Comparison of ENCODE assay signal across 18 cellular contexts in genomic region chr15:90340345-90340744, GRCh38. TPM values are rescaled to one million over a fixed set of nuclear protein-coding genes. Genes with fewer than 3 reads are reported as not detected.
DNase-seq lines count a peak whose midpoint lies in the region; ATAC-seq and TF ChIP-seq lines count a peak whose summit lies in the region.
"Had no signal": no experiment of that assay in that cellular context is flagged by ENCODE, and none has a peak within 500 bp of the region (broad histone marks: within the 10 kb centered on the region; RNA-seq: fewer than 3 reads in every experiment).

No MANE protein-coding gene starts in this region.

- no peak overlapping the region for H3K4me3 ChIP-seq in GM12865 (ENCODE audit: low read depth, low read length)
- H3K4me3 ChIP-seq in PC-3 (ENCODE audit: low read length) = no peak overlapping the region
- no peak overlapping the region for H3K4me3 ChIP-seq in testis

- no TSS peak for BruUV-seq in PC-3 (replicated peaks; lab: Mats Ljungman, UMichigan)

- no peak for TF ChIP-seq POLR2A in testis (IDR thresholded peaks at IDR 0.05)

- no peaks in the 10 kb centered on the region for H3K36me3 ChIP-seq in PC-3 (ENCODE audit: low read depth, low read length)
- H3K36me3 ChIP-seq in testis (ENCODE audit: low read depth, missing control alignments) = no peaks in the 10 kb centered on the region

- H3K4me1 ChIP-seq in PC-3 (ENCODE audit: insufficient read depth, low read length) (peaks cover 46% of the 10 kb centered on the region), testis (no peaks in the 10 kb centered on the region)

- CTCF ChIA-PET in PC-3 (lab: Charles Lee) = no interaction called here

- ATAC-seq in PC-3 (no peak), GM21423 (IDR thresholded peaks at IDR 0.05; ENCODE audit: unreplicated experiment) (no peak)
- ATAC-seq: activated CD4-positive, CD25-positive, alpha-beta regulatory T cell treated with anti-CD3 and anti-CD28 coated beads, Interleukin-2, amount 50 U/mL, for 24 hours; activated CD8-positive, alpha-beta T cell treated with anti-CD3 and anti-CD28 coated beads for 36 hours; SK-N-SH treated with all-trans-retinoic acid at 6 μM for 48 hours had no signal

- no peak overlapping the region for H2AFZ ChIP-seq in PC-3 (ENCODE audit: low read length)

- DNase-seq in GM12865 (ENCODE audit: low read depth) (peak; percentile 15), PC-3 (peak; percentile 28), iPS-NIHi7 (ENCODE audit: extremely low spot score) (peak; percentile 57), NCI-H1092 treated with DMSO at 0.1 percent for 48 hours (lab: John Stamatoyannopoulos, UW) (no peak), testis (no peak), posterior vena cava (ENCODE audit: low spot score) (no peak)
- DNase-seq: activated CD8-positive, alpha-beta T cell treated with anti-CD3 and anti-CD28 coated beads for 36 hours; amygdala; dermis blood vessel endothelial cell; foreskin fibroblast; kidney glomerular epithelial cell; mammary epithelial cell; nucleus accumbens; stimulated activated CD4-positive, alpha-beta T cell treated with anti-CD3 and anti-CD28 coated beads, Interleukin-4, amount 100 ng/mL, for 24 hours had no signal

- H3F3A ChIP-seq in PC-3 (ENCODE audit: low read length, unreplicated experiment) = no peaks in the 10 kb centered on the region

- H3K9me3 ChIP-seq in PC-3 (ENCODE audit: low read length) = no peaks in the 10 kb centered on the region
- no peaks in the 10 kb centered on the region for H3K9me3 ChIP-seq in testis

- no peak overlapping the region for H3K4me2 ChIP-seq in PC-3 (ENCODE audit: low read length)

- H3K9ac ChIP-seq in PC-3 (ENCODE audit: low read length) = no peak overlapping the region

- TF ChIP-seq RAD21 in Ishikawa (IDR thresholded peaks at IDR 0.05; ENCODE audit: low read depth) = peak; percentile 53

- no peak overlapping the region for H3K27ac ChIP-seq in PC-3 (ENCODE audit: low read length)
- no peak overlapping the region for H3K27ac ChIP-seq in testis

- TF ChIP-seq CTCF in GM12865 (IDR thresholded peaks at IDR 0.05; ENCODE audit: insufficient read depth, low read depth, low read length, missing control alignments) (no peak), PC-3 (conservative IDR thresholded peaks at IDR 0.05; ENCODE audit: low read depth, low read length) (peak; percentile 24; the same call in 1 of the 2 replicates), testis (IDR thresholded peaks at IDR 0.05) (no peak)

- POLR2A ChIA-PET in PC-3 (lab: Charles Lee; ENCODE audit: unreplicated experiment) = no interaction called here

- H3K79me2 ChIP-seq in PC-3 (ENCODE audit: low read length) = no peaks in the 10 kb centered on the region

- no peak for TF ChIP-seq EP300 in Ishikawa (IDR thresholded peaks at IDR 0.05; ENCODE audit: borderline replicate concordance)

- intact Hi-C loops in PC-3 (cut with micrococcal nuclease) = no loop called here
- intact Hi-C loops in testis (cut with DNase I; ENCODE audit: low total_unique reads) = no loop called here
- intact Hi-C loops in posterior vena cava (cut with DNase I) = loop anchor here in 1 of 2 donors (10.0 kb wide), 1 partner anchor 134 kb away; no protein-coding TSS in a partner anchor

- H3K27me3 ChIP-seq in PC-3 (ENCODE audit: low read length) (no peaks in the 10 kb centered on the region), testis (no peaks in the 10 kb centered on the region)

- H3K9me2 ChIP-seq in PC-3 (replicated peaks; ENCODE audit: low read length) = no peaks in the 10 kb centered on the region

- H4K20me1 ChIP-seq in PC-3 (ENCODE audit: low read length) = no peaks in the 10 kb centered on the region

- 78 to 84% methylated on average over 6 of the region's 6 CpGs for WGBS in testis, 2 donors

TF ChIP-seq in Ishikawa, 13 proteins besides CTCF, POLR2A, EP300 and RAD21:
- no peak for TF ChIP-seq ZBTB7A (IDR thresholded peaks at IDR 0.05; ENCODE audit: low read depth)
- TF ChIP-seq YY1 (IDR thresholded peaks at IDR 0.05; ENCODE audit: low read depth) = no peak
- no peak for TF ChIP-seq MAX (IDR thresholded peaks at IDR 0.05)
- no peak for TF ChIP-seq TCF12 (IDR thresholded peaks at IDR 0.05; ENCODE audit: low read depth)
- no peak for TF ChIP-seq TAF1 (IDR thresholded peaks at IDR 0.05; ENCODE audit: low read depth)
- TF ChIP-seq EGR1 (IDR thresholded peaks at IDR 0.05) = no peak

RNA-seq across cellular contexts. Expression of gene ZNF774, which starts 11.7 kb away (rescaled TPM):
- total RNA-seq in PC-3 (2014; rRNA removed) (1.1 and 1.9 TPM in 2 replicates), testis (1 to 10 TPM; 2.5 to 8.7 TPM), posterior vena cava (1 to 10 TPM; 3.5 to 4.0 TPM)
- 5.6 TPM for polyA plus RNA-seq in testis (ENCODE audit: insufficient read depth, low read depth, low replicate concordance)

RNA-seq across cellular contexts. Expression of gene IQGAP1, which starts 47.7 kb away (rescaled TPM):
- 139 and 148 TPM in 2 replicates for total RNA-seq in PC-3 (2014; rRNA removed)
- 100 to 1,000 TPM in 1 of 2 donors, 10 to 100 TPM in 1; 86.9 to 102 TPM for total RNA-seq in testis
- 44.4 TPM for polyA plus RNA-seq in testis (ENCODE audit: insufficient read depth, low read depth, low replicate concordance)
- total RNA-seq in posterior vena cava = 100 to 1,000 TPM; 216 to 265 TPM

Comparison
In these comparisons a context has a peak if more than half of its experiments do, and no peak if none do; other contexts are left out.
1. DNase-seq: peak in GM12865 (single experiment), PC-3 (single experiment) and iPS-NIHi7 (single experiment); none in NCI-H1092 treated with DMSO at 0.1 percent for 48 hours (single experiment), testis (single experiment) and posterior vena cava (single experiment).